Comparison of ENCODE assay signal across 25 cellular contexts in genomic region chr6:161362266-161362665, GRCh38.
"Had no signal": no experiment of that assay in that cellular context is flagged by ENCODE, and none has a peak within 500 bp of the region (broad histone marks: within the 10 kb centered on the region; RNA-seq: fewer than 3 reads in every experiment).

No MANE protein-coding gene starts in this region.

- H3K27ac ChIP-seq: stomach, suprapubic skin, testis, thoracic aorta, thyroid gland, tibial artery, tibial nerve, transverse colon, upper lobe of left lung, upper lobe of right lung, uterus, vagina had no signal

- H3K36me3 ChIP-seq: suprapubic skin, thoracic aorta, thyroid gland, tibial artery, transverse colon, upper lobe of left lung, upper lobe of right lung, uterus, vagina had no signal

- H3K4me3 ChIP-seq: stomach, suprapubic skin, testis, thoracic aorta, thyroid gland, tibial artery, tibial nerve, transverse colon, upper lobe of left lung, upper lobe of right lung, uterus, vagina had no signal

- DNase-seq: stimulated activated CD4-positive, alpha-beta T cell treated with anti-CD3 and anti-CD28 coated beads, Interleukin-2, amount 100 ng/mL, for 48 hours; stimulated activated CD4-positive, alpha-beta T cell treated with anti-CD3 and anti-CD28 coated beads, Interleukin-4, amount 100 ng/mL, for 1 hour; stimulated activated CD4-positive, alpha-beta T cell treated with anti-CD3 and anti-CD28 coated beads, Interleukin-4, amount 100 ng/mL, for 24 hours; stimulated activated CD4-positive, alpha-beta T cell treated with anti-CD3 and anti-CD28 coated beads, Interleukin-4, amount 100 ng/mL, for 4 hours; stimulated activated CD8-positive, alpha-beta memory T cell treated with anti-CD3 and anti-CD28 coated beads, Interleukin-4, amount 100 ng/mL, for 48 hours; stimulated activated naive B cell treated with anti-CD40 and anti-IgM and Interleukin-4, amounts not matched to agents 10 μg/mL and 1 μg/mL and 100 μg/mL, for 72 hours; stimulated activated naive CD4-positive, alpha-beta T cell; stimulated activated naive CD4-positive, alpha-beta T cell treated with Interleukin-2 at 50 U/mL for 16 hours; stimulated activated naive CD8-positive, alpha-beta T cell treated with anti-CD3 and anti-CD28 coated beads, Interleukin-15, amount 100 ng/mL, for 72 hours; stimulated activated naive CD8-positive, alpha-beta T cell treated with anti-CD3 and anti-CD28 coated beads, Interleukin-15, Interleukin-2, amounts not matched to agents 100 U/mL and 50 U/mL, for 24 hours; stomach; substantia nigra; testis; thyroid gland; tibial artery; transverse colon; upper lobe of left lung; upper lobe of right lung; uterus had no signal

- H3K9me3 ChIP-seq: suprapubic skin, testis, thyroid gland, upper lobe of right lung, uterus, vagina had no signal

- H3K27me3 ChIP-seq: stomach, suprapubic skin, testis, thyroid gland, tibial artery, tibial nerve, transverse colon, upper lobe of left lung, upper lobe of right lung, uterus, vagina had no signal

- H3K4me1 ChIP-seq: stomach, suprapubic skin, testis, thyroid gland, tibial artery, tibial nerve, transverse colon, upper lobe of right lung, uterus, vagina had no signal

- ATAC-seq: stimulated activated effector memory CD8-positive, alpha-beta T cell treated with anti-CD3 and anti-CD28 coated beads, Interleukin-12 subunit alpha, Interleukin-12 subunit beta, amount 100 ng/mL, for 72 hours; stimulated activated memory B cell treated with anti-CD40 and anti-IgM and Interleukin-4, amounts not matched to agents 10 μg/mL and 1 μg/mL and 100 μg/mL, for 72 hours; stimulated activated naive B cell treated with anti-CD40 and anti-IgM and Interleukin-4, amounts not matched to agents 10 μg/mL and 1 μg/mL and 100 μg/mL, for 72 hours; stimulated activated naive CD8-positive, alpha-beta T cell treated with anti-CD3 and anti-CD28 coated beads, Interleukin-15, amount 100 ng/mL, for 72 hours; stimulated activated naive CD8-positive, alpha-beta T cell treated with anti-CD3 and anti-CD28 coated beads, Interleukin-15, Interleukin-2, amounts not matched to agents 100 U/mL and 50 U/mL, for 24 hours; upper lobe of right lung had no signal
